Comparison of ENCODE assay signal across 11 cellular contexts in genomic region chr14:63378444-63378843, GRCh38. TPM values are rescaled to one million over a fixed set of nuclear protein-coding genes. Genes with fewer than 3 reads are reported as not detected.
"Had no signal": no experiment of that assay in that cellular context is flagged by ENCODE, and none has a peak within 500 bp of the region (broad histone marks: within the 10 kb centered on the region; RNA-seq: fewer than 3 reads in every experiment).

No MANE protein-coding gene starts in this region.

- H3K27ac ChIP-seq: GM23248, HL-60, KMS-11 had no signal

- H3K4me2 ChIP-seq: KMS-11 had no signal

- H3K9me3 ChIP-seq: HAP-1 had no signal

- H2AFZ ChIP-seq: GM23248 had no signal

- H3K4me3 ChIP-seq: GM23248, HAP-1 had no signal

- H3K9ac ChIP-seq: GM23248, KMS-11 had no signal

- DNase-seq: GM23248, GOT3, H7, HFFc6, KBM-7 had no signal

- ATAC-seq: HCT116 had no signal

- H3K4me1 ChIP-seq: HAP-1 had no signal

RNA-seq across cellular contexts. Expression of gene GPHB5, which starts 59.7 kb away (rescaled TPM):
- total RNA-seq: GM23248, H4, H7, HFFc6, HT1080 had no signal
- polyA plus RNA-seq: GM23248 had no signal
